34 cellular contexts compared by ENCODE assay signal in the genomic region with DNA sequence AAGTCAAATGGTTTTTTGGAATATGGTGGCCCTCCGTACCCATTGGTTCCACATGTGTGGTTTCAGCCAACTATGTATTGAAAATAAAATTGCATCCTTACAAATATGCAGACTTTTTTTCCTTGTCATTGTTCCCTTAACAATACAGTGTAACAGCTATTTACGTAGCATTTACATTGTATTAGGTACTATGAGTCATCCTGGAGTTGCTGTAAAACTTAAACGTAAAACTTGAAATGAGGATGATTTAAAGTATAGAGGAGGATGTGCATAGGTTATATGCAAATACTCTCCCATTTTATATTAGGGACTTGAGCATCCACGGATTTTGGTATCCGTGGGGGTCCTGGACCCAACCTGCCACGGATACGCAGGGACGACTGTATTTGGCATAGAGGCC. TPM values are rescaled to one million over a fixed set of nuclear protein-coding genes. Genes with fewer than 3 reads are reported as not detected.
"Had no signal": no experiment of that assay in that cellular context is flagged by ENCODE, and none has a peak within 500 bp of the region (broad histone marks: within the 10 kb centered on the region; RNA-seq: fewer than 3 reads in every experiment).

No MANE protein-coding gene starts in this region.

- H3K4me1 Mint-ChIP-seq: activated naive CD4-positive, alpha-beta T cell treated with anti-CD3 and anti-CD28 coated beads, Interleukin-2, amount 50 U/mL, for 24 hours; activated T-helper 17 cell treated with anti-CD3 and anti-CD28 coated beads, Interleukin-2, amount 50 U/mL, for 72 hours; endodermal cell had no signal

- H3K9me3 ChIP-seq: adrenal gland, body of pancreas, esophagus muscularis mucosa, gastrocnemius medialis, heart left ventricle had no signal

- ATAC-seq: activated CD4-positive, alpha-beta T cell treated with anti-CD3 and anti-CD28 coated beads for 36 hours; activated CD8-positive, alpha-beta T cell treated with anti-CD3 and anti-CD28 coated beads, Interleukin-2, amount 10 ng/mL, durations not matched to agents 7 days and 5 days; activated T-cell treated with anti-CD3 and anti-CD28 coated beads, Interleukin-2, amount 50 U/mL, for 4 hours; activated T-helper 17 cell treated with anti-CD3 and anti-CD28 coated beads, Interleukin-2, amount 50 U/mL, for 72 hours; body of pancreas; foreskin keratinocyte; gastrocnemius medialis; heart left ventricle; T-helper 17 cell had no signal

- H3K27me3 Mint-ChIP-seq: activated CD4-positive, alpha-beta memory T cell treated with anti-CD3 and anti-CD28 coated beads for 36 hours; activated CD4-positive, alpha-beta T cell treated with anti-CD3 and anti-CD28 coated beads for 36 hours; activated CD4-positive, alpha-beta T cell treated with anti-CD3 and anti-CD28 coated beads, Interleukin-2, amount 10 ng/mL, durations not matched to agents 24 days and 14 days; activated naive CD4-positive, alpha-beta T cell treated with anti-CD3 and anti-CD28 coated beads, Interleukin-2, amount 50 U/mL, for 24 hours; activated T-helper 17 cell treated with anti-CD3 and anti-CD28 coated beads, Interleukin-2, amount 50 U/mL, for 72 hours; T-helper 17 cell had no signal

- H3K4me3 Mint-ChIP-seq: activated CD4-positive, alpha-beta memory T cell treated with anti-CD3 and anti-CD28 coated beads for 36 hours; activated CD4-positive, alpha-beta T cell treated with anti-CD3 and anti-CD28 coated beads for 36 hours; activated CD4-positive, alpha-beta T cell treated with anti-CD3 and anti-CD28 coated beads, Interleukin-2, amount 10 ng/mL, durations not matched to agents 24 days and 14 days; activated CD8-positive, alpha-beta T cell treated with anti-CD3 and anti-CD28 coated beads, Interleukin-2, amount 10 ng/mL, durations not matched to agents 7 days and 5 days; activated naive CD4-positive, alpha-beta T cell treated with anti-CD3 and anti-CD28 coated beads, Interleukin-2, amount 50 U/mL, for 24 hours; activated T-cell treated with anti-CD3 and anti-CD28 coated beads, Interleukin-2, amount 50 U/mL, for 4 hours; activated T-helper 17 cell treated with anti-CD3 and anti-CD28 coated beads, Interleukin-2, amount 50 U/mL, for 72 hours; endodermal cell; T-helper 17 cell; T-helper 2 cell treated with Interferon-gamma antibody and Interleukin-4, amounts not matched to agents 5 μg/mL and 100 μg/mL, for 36 hours had no signal

- FAIRE-seq: colon had no signal

- H3K27ac ChIP-seq: adrenal gland, body of pancreas, esophagus muscularis mucosa, foreskin keratinocyte, gastrocnemius medialis, heart left ventricle, WERI-Rb-1 had no signal

- H3K4me1 ChIP-seq: adrenal gland, body of pancreas, esophagus muscularis mucosa, foreskin keratinocyte, gastrocnemius medialis, heart left ventricle had no signal

- H3K4me3 ChIP-seq: adrenal gland, body of pancreas, esophagus muscularis mucosa, gastrocnemius medialis, heart left ventricle had no signal

- H3K27ac Mint-ChIP-seq: activated CD4-positive, alpha-beta memory T cell treated with anti-CD3 and anti-CD28 coated beads for 36 hours; activated CD4-positive, alpha-beta T cell treated with anti-CD3 and anti-CD28 coated beads for 36 hours; activated CD4-positive, alpha-beta T cell treated with anti-CD3 and anti-CD28 coated beads, Interleukin-2, amount 10 ng/mL, durations not matched to agents 24 days and 14 days; activated CD8-positive, alpha-beta T cell treated with anti-CD3 and anti-CD28 coated beads, Interleukin-2, amount 10 ng/mL, durations not matched to agents 7 days and 5 days; activated naive CD4-positive, alpha-beta T cell treated with anti-CD3 and anti-CD28 coated beads, Interleukin-2, amount 50 U/mL, for 24 hours; activated T-helper 17 cell treated with anti-CD3 and anti-CD28 coated beads, Interleukin-2, amount 50 U/mL, for 72 hours; endodermal cell; T-helper 17 cell had no signal

- H3K27me3 ChIP-seq: adrenal gland, body of pancreas, esophagus muscularis mucosa, foreskin keratinocyte, gastrocnemius medialis, heart left ventricle had no signal

- H3K9me3 Mint-ChIP-seq: activated CD4-positive, alpha-beta memory T cell treated with anti-CD3 and anti-CD28 coated beads for 36 hours; activated CD4-positive, alpha-beta T cell treated with anti-CD3 and anti-CD28 coated beads, Interleukin-2, amount 10 ng/mL, durations not matched to agents 24 days and 14 days; activated naive CD4-positive, alpha-beta T cell treated with anti-CD3 and anti-CD28 coated beads, Interleukin-2, amount 50 U/mL, for 24 hours; activated T-cell treated with anti-CD3 and anti-CD28 coated beads, Interleukin-2, amount 50 U/mL, for 4 hours; activated T-helper 17 cell treated with anti-CD3 and anti-CD28 coated beads, Interleukin-2, amount 50 U/mL, for 72 hours; endodermal cell; T-helper 2 cell treated with Interferon-gamma antibody and Interleukin-4, amounts not matched to agents 5 μg/mL and 100 μg/mL, for 36 hours had no signal

- DNase-seq: activated CD4-positive, alpha-beta memory T cell treated with anti-CD3 and anti-CD28 coated beads for 36 hours; activated CD4-positive, alpha-beta T cell treated with anti-CD3 and anti-CD28 coated beads for 36 hours; activated CD4-positive, alpha-beta T cell treated with anti-CD3 and anti-CD28 coated beads, Interleukin-2, amount 10 ng/mL, durations not matched to agents 24 days and 14 days; activated CD4-positive, CD25-positive, alpha-beta regulatory T cell; activated CD4-positive, CD25-positive, alpha-beta regulatory T cell treated with anti-CD3 and anti-CD28 coated beads, Interleukin-2, amount 50 U/mL, for 72 hours; activated CD8-positive, alpha-beta T cell treated with anti-CD3 and anti-CD28 coated beads, Interleukin-2, amount 10 ng/mL, durations not matched to agents 7 days and 5 days; activated effector memory CD4-positive, alpha-beta T cell treated with Interleukin-2 at 50 U/mL for 16 hours; activated gamma-delta T cell treated with Interleukin-2 at 50 U/mL for 16 hours; activated naive CD4-positive, alpha-beta T cell treated with Interleukin-2 at 50 U/mL for 16 hours; activated T-cell treated with anti-CD3 and anti-CD28 coated beads, Interleukin-2, amount 50 U/mL, for 4 hours; amygdala; aorta; body of pancreas; caudate nucleus; cortex of kidney; effector memory CD4-positive, alpha-beta T cell; endodermal cell; erythroblast; foreskin keratinocyte; gastrocnemius medialis; glutamatergic neuron; heart left ventricle; T-helper 1 cell; T-helper 17 cell; T1000; WERI-Rb-1 had no signal

RNA-seq across cellular contexts. Expression of gene LRRC14B, which starts 43.2 kb away (rescaled TPM):
- total RNA-seq: activated CD4-positive, alpha-beta memory T cell treated with anti-CD3 and anti-CD28 coated beads for 36 hours; activated CD4-positive, alpha-beta T cell treated with anti-CD3 and anti-CD28 coated beads, Interleukin-2, amount 10 ng/mL, durations not matched to agents 24 days and 14 days; activated CD8-positive, alpha-beta T cell treated with anti-CD3 and anti-CD28 coated beads, Interleukin-2, amount 10 ng/mL, durations not matched to agents 7 days and 5 days; activated T-helper 17 cell treated with anti-CD3 and anti-CD28 coated beads, Interleukin-2, amount 50 U/mL, for 72 hours; adrenal gland; aorta; body of pancreas; chondrocyte; dermis microvascular lymphatic vessel endothelial cell; endodermal cell; esophagus muscularis mucosa; foreskin keratinocyte; T-helper 17 cell had no signal
- polyA plus RNA-seq: adrenal gland, aorta, foreskin keratinocyte had no signal
